In the genomic region with DNA sequence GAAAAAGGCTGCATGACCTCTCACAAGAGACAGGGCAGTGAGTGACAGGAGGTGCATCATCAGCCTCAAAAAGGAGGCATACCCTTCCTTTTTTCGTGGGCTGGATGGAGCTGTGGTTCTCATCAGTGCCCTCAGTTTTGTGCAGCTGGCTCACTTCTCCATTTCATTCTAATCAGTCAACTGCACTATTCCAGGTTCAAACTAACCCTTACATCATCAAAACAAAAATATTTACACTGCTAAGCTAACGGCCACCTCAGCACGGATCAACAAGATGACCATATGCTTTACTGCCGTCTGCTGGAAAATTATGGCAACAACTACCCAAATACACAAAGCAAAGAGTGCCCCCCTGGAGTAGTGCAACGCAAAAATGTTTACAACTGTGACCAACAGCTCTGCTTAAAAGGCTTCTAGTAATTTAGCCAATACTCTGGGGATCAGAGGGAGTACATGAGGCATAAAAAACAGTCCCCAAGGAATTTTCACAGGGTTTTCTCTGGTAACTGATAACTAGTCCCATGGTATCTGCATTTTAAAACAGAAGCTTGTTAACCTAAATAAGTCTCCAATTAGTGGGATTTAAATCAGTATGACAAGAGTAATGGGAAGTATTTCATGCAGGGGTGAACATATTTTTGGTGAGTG, we compare ENCODE assay signal across 1 cellular context.
TF ChIP-seq lines count a peak whose summit lies in the region.

No MANE protein-coding gene starts in this region.

TF ChIP-seq in HepG2, 621 proteins besides CTCF, POLR2A, EP300 and RAD21 (continued from another document and continues in another):
- TF ChIP-seq, protein P1, sequence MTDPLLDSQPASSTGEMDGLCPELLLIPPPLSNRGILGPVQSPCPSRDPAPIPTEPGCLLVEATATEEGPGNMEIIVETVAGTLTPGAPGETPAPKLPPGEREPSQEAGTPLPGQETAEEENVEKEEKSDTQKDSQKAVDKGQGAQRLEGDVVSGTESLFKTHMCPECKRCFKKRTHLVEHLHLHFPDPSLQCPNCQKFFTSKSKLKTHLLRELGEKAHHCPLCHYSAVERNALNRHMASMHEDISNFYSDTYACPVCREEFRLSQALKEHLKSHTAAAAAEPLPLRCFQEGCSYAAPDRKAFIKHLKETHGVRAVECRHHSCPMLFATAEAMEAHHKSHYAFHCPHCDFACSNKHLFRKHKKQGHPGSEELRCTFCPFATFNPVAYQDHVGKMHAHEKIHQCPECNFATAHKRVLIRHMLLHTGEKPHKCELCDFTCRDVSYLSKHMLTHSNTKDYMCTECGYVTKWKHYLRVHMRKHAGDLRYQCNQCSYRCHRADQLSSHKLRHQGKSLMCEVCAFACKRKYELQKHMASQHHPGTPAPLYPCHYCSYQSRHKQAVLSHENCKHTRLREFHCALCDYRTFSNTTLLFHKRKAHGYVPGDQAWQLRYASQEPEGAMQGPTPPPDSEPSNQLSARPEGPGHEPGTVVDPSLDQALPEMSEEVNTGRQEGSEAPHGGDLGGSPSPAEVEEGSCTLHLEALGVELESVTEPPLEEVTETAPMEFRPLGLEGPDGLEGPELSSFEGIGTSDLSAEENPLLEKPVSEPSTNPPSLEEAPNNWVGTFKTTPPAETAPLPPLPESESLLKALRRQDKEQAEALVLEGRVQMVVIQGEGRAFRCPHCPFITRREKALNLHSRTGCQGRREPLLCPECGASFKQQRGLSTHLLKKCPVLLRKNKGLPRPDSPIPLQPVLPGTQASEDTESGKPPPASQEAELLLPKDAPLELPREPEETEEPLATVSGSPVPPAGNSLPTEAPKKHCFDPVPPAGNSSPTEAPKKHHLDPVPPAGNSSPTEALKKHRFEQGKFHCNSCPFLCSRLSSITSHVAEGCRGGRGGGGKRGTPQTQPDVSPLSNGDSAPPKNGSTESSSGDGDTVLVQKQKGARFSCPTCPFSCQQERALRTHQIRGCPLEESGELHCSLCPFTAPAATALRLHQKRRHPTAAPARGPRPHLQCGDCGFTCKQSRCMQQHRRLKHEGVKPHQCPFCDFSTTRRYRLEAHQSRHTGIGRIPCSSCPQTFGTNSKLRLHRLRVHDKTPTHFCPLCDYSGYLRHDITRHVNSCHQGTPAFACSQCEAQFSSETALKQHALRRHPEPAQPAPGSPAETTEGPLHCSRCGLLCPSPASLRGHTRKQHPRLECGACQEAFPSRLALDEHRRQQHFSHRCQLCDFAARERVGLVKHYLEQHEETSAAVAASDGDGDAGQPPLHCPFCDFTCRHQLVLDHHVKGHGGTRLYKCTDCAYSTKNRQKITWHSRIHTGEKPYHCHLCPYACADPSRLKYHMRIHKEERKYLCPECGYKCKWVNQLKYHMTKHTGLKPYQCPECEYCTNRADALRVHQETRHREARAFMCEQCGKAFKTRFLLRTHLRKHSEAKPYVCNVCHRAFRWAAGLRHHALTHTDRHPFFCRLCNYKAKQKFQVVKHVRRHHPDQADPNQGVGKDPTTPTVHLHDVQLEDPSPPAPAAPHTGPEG (CRISPR knock-in tag; IDR thresholded peaks at IDR 0.05), result no peak
- TF ChIP-seq, protein P2, sequence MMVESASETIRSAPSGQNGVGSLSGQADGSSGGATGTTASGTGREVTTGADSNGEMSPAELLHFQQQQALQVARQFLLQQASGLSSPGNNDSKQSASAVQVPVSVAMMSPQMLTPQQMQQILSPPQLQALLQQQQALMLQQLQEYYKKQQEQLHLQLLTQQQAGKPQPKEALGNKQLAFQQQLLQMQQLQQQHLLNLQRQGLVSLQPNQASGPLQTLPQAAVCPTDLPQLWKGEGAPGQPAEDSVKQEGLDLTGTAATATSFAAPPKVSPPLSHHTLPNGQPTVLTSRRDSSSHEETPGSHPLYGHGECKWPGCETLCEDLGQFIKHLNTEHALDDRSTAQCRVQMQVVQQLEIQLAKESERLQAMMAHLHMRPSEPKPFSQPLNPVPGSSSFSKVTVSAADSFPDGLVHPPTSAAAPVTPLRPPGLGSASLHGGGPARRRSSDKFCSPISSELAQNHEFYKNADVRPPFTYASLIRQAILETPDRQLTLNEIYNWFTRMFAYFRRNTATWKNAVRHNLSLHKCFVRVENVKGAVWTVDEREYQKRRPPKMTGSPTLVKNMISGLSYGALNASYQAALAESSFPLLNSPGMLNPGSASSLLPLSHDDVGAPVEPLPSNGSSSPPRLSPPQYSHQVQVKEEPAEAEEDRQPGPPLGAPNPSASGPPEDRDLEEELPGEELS (CRISPR knock-in tag; IDR thresholded peaks at IDR 0.05), result peak; percentile 72
- TF ChIP-seq, protein P3, sequence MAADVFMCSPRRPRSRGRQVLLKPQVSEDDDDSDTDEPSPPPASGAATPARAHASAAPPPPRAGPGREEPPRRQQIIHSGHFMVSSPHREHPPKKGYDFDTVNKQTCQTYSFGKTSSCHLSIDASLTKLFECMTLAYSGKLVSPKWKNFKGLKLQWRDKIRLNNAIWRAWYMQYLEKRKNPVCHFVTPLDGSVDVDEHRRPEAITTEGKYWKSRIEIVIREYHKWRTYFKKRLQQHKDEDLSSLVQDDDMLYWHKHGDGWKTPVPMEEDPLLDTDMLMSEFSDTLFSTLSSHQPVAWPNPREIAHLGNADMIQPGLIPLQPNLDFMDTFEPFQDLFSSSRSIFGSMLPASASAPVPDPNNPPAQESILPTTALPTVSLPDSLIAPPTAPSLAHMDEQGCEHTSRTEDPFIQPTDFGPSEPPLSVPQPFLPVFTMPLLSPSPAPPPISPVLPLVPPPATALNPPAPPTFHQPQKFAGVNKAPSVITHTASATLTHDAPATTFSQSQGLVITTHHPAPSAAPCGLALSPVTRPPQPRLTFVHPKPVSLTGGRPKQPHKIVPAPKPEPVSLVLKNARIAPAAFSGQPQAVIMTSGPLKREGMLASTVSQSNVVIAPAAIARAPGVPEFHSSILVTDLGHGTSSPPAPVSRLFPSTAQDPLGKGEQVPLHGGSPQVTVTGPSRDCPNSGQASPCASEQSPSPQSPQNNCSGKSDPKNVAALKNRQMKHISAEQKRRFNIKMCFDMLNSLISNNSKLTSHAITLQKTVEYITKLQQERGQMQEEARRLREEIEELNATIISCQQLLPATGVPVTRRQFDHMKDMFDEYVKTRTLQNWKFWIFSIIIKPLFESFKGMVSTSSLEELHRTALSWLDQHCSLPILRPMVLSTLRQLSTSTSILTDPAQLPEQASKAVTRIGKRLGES (CRISPR knock-in tag; IDR thresholded peaks at IDR 0.05; ENCODE audit: borderline replicate concordance), result no peak
- TF ChIP-seq MXI1 (IDR thresholded peaks at IDR 0.05; ENCODE audit: borderline replicate concordance, low read depth, low read length) (no peak; the same call in 2 of the 3 replicates), MED1 (CRISPR knock-in tag; IDR thresholded peaks at IDR 0.05) (no peak), HDAC1 (CRISPR knock-in tag; IDR thresholded peaks at IDR 0.05) (0 out of 2 replicates have a peak, but pooled peaks have one; percentile 23), NRL (CRISPR knock-in tag; IDR thresholded peaks at IDR 0.05; ENCODE audit: borderline replicate concordance) (no peak), FOXA3 (CRISPR knock-in tag; IDR thresholded peaks at IDR 0.05) (peak; percentile 79), FOXK1 (CRISPR knock-in tag; IDR thresholded peaks at IDR 0.05; ENCODE audit: borderline replicate concordance, low read depth) (peak; percentile 58; the same call in 1 of the 2 replicates), THAP11 (CRISPR knock-in tag; IDR thresholded peaks at IDR 0.05) (0 out of 2 replicates have a peak, but pooled peaks have one; percentile 27), ZNF230 (CRISPR knock-in tag; IDR thresholded peaks at IDR 0.05) (no peak), NR2C2 (CRISPR knock-in tag; IDR thresholded peaks at IDR 0.05; ENCODE audit: borderline replicate concordance) (no peak), BHLHE40 (IDR thresholded peaks at IDR 0.05; ENCODE audit: low read length) (0 out of 2 replicates have a peak, but pooled peaks have one; percentile 22), SOX6 (IDR thresholded peaks at IDR 0.05) (no peak), SOX6 (CRISPR knock-in tag; IDR thresholded peaks at IDR 0.05) (0 out of 2 replicates have a peak, but pooled peaks have one; percentile 22), ZNF672 (CRISPR knock-in tag; IDR thresholded peaks at IDR 0.05) (no peak), SYNCRIP (IDR thresholded peaks at IDR 0.05; ENCODE audit: insufficient read depth, low read depth, low read length) (no peak), SSRP1 (CRISPR knock-in tag; IDR thresholded peaks at IDR 0.05) (0 out of 2 replicates have a peak, but pooled peaks have one; percentile 33), NKX3-1 (CRISPR knock-in tag; IDR thresholded peaks at IDR 0.05) (no peak), SP140L (CRISPR knock-in tag; IDR thresholded peaks at IDR 0.05; ENCODE audit: borderline replicate concordance) (no peak), FOXP1 (IDR thresholded peaks at IDR 0.05) (peak; percentile 61; the same call in 1 of the 2 replicates), FOXP1 (CRISPR knock-in tag; IDR thresholded peaks at IDR 0.05) (peak; percentile 89), ZNF547 (CRISPR knock-in tag; IDR thresholded peaks at IDR 0.05) (no peak), ATAD3A (CRISPR knock-in tag; IDR thresholded peaks at IDR 0.05) (no peak), RBFOX2 (IDR thresholded peaks at IDR 0.05; ENCODE audit: low read depth, low read length) (no peak), ZNF205 (CRISPR knock-in tag; IDR thresholded peaks at IDR 0.05) (no peak), DPF2 (CRISPR knock-in tag; IDR thresholded peaks at IDR 0.05; ENCODE audit: borderline replicate concordance, low read depth) (no peak), FOXO1 (CRISPR knock-in tag; IDR thresholded peaks at IDR 0.05) (peak; percentile 45; the same call in 1 of the 2 replicates), STAG1 (CRISPR knock-in tag; IDR thresholded peaks at IDR 0.05) (peak; percentile 82), ZNF607 (CRISPR knock-in tag; IDR thresholded peaks at IDR 0.05; ENCODE audit: borderline replicate concordance) (peak; percentile 64; the same call in 1 of the 2 replicates), GPN1 (CRISPR knock-in tag; IDR thresholded peaks at IDR 0.05; ENCODE audit: borderline replicate concordance) (no peak), TEAD2 (CRISPR knock-in tag; IDR thresholded peaks at IDR 0.05) (no peak), MIXL1 (CRISPR knock-in tag; IDR thresholded peaks at IDR 0.05) (peak; percentile 35; the same call in 1 of the 2 replicates)
- TF ChIP-seq, protein P4, sequence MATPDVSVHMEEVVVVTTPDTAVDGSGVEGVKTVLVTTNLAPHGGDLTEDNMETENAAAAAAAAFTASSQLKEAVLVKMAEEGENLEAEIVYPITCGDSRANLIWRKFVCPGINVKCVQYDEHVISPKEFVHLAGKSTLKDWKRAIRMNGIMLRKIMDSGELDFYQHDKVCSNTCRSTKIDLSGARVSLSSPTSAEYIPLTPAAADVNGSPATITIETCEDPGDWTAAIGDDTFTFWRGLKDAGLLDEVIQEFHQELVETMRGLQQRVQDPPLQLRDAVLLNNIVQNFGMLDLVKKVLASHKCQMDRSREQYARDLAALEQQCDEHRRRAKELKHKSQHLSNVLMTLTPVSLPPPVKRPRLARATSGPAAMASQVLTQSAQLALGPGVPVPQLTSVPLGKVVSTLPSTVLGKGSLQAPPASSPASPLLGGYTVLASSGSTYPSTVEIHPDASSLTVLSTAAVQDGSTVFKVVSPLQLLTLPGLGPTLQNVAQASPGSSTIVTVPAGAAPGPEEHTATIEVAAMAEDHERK (CRISPR knock-in tag; IDR thresholded peaks at IDR 0.05; ENCODE audit: low read depth), result no peak
- TF ChIP-seq, protein P5, sequence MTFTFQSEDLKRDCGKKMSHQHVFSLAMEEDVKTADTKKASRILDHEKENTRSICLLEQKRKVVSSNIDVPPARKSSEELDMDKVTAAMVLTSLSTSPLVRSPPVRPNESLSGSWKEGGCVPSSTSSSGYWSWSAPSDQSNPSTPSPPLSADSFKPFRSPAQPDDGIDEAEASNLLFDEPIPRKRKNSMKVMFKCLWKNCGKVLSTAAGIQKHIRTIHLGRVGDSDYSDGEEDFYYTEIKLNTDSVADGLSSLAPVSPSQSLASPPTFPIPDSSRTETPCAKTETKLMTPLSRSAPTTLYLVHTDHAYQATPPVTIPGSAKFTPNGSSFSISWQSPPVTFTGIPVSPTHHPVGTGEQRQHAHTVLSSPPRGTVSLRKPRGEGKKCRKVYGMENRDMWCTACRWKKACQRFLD (CRISPR knock-in tag; IDR thresholded peaks at IDR 0.05; ENCODE audit: borderline replicate concordance), result no peak
- TF ChIP-seq, protein P6, sequence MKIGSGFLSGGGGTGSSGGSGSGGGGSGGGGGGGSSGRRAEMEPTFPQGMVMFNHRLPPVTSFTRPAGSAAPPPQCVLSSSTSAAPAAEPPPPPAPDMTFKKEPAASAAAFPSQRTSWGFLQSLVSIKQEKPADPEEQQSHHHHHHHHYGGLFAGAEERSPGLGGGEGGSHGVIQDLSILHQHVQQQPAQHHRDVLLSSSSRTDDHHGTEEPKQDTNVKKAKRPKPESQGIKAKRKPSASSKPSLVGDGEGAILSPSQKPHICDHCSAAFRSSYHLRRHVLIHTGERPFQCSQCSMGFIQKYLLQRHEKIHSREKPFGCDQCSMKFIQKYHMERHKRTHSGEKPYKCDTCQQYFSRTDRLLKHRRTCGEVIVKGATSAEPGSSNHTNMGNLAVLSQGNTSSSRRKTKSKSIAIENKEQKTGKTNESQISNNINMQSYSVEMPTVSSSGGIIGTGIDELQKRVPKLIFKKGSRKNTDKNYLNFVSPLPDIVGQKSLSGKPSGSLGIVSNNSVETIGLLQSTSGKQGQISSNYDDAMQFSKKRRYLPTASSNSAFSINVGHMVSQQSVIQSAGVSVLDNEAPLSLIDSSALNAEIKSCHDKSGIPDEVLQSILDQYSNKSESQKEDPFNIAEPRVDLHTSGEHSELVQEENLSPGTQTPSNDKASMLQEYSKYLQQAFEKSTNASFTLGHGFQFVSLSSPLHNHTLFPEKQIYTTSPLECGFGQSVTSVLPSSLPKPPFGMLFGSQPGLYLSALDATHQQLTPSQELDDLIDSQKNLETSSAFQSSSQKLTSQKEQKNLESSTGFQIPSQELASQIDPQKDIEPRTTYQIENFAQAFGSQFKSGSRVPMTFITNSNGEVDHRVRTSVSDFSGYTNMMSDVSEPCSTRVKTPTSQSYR (CRISPR knock-in tag; IDR thresholded peaks at IDR 0.05; ENCODE audit: borderline replicate concordance), result no peak
- TF ChIP-seq, protein P7, sequence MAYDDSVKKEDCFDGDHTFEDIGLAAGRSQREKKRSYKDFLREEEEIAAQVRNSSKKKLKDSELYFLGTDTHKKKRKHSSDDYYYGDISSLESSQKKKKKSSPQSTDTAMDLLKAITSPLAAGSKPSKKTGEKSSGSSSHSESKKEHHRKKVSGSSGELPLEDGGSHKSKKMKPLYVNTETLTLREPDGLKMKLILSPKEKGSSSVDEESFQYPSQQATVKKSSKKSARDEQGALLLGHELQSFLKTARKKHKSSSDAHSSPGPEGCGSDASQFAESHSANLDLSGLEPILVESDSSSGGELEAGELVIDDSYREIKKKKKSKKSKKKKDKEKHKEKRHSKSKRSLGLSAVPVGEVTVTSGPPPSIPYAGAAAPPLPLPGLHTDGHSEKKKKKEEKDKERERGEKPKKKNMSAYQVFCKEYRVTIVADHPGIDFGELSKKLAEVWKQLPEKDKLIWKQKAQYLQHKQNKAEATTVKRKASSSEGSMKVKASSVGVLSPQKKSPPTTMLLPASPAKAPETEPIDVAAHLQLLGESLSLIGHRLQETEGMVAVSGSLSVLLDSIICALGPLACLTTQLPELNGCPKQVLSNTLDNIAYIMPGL (CRISPR knock-in tag; IDR thresholded peaks at IDR 0.05; ENCODE audit: borderline replicate concordance in 1 of 2, low read depth in 1 of 2), result peak in 1 of 2 experiments; percentile 67; a peak in 1 of 4 replicates
- TF ChIP-seq, protein P8, sequence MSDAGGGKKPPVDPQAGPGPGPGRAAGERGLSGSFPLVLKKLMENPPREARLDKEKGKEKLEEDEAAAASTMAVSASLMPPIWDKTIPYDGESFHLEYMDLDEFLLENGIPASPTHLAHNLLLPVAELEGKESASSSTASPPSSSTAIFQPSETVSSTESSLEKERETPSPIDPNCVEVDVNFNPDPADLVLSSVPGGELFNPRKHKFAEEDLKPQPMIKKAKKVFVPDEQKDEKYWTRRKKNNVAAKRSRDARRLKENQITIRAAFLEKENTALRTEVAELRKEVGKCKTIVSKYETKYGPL (CRISPR knock-in tag; IDR thresholded peaks at IDR 0.05), result no peak
